Comparison of ENCODE assay signal across 8 cellular contexts in the genomic region with DNA sequence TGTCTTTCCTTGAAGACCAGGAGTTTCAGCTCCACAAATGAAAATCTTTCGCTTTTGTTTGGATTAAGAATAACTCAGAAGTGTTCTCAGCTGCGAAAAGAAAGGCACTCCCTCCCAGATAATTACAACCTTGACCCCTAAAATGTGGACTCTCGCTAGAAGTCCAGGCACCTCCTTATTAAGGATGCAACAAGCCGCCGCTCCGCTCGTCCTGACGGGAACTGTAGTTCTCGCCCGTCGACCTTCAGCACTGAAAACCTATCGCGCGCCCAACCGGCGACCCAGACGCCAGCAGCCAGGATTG. TPM values are rescaled to one million over a fixed set of nuclear protein-coding genes. Genes with fewer than 3 reads are reported as not detected.
A peak's percentile ranks its signal among the peaks of the same experiment; 100 is the strongest.
DNase-seq lines count a peak whose midpoint lies in the region; ATAC-seq and TF ChIP-seq lines count a peak whose summit lies in the region.

No MANE protein-coding gene starts in this region.

- TF ChIP-seq EP300 in sigmoid colon (IDR thresholded peaks at IDR 0.05): no peak

- H3K27me3 Mint-ChIP-seq in activated CD4-positive, alpha-beta T cell treated with anti-CD3 and anti-CD28 coated beads, Interleukin-2, amount 10 ng/mL, durations not matched to agents 24 days and 14 days: no peaks in the 10 kb centered on the region
- H3K27me3 Mint-ChIP-seq in activated CD4-positive, alpha-beta memory T cell treated with anti-CD3 and anti-CD28 coated beads for 36 hours: no peaks in the 10 kb centered on the region

- peak; percentile 97 for DNase-seq in activated CD4-positive, alpha-beta T cell treated with anti-CD3 and anti-CD28 coated beads, Interleukin-2, amount 10 ng/mL, durations not matched to agents 24 days and 14 days
- DNase-seq in activated CD4-positive, alpha-beta T cell treated with anti-CD3 and anti-CD28 coated beads for 1 hour: no peak
- DNase-seq in activated CD4-positive, alpha-beta memory T cell treated with anti-CD3 and anti-CD28 coated beads for 36 hours: no peak
- DNase-seq in right cardiac atrium: no peak
- no peak for DNase-seq in sigmoid colon
- no peak for DNase-seq in H4 (ENCODE audit: low spot score)

- peaks cover 40% of the 10 kb centered on the region for H3K4me1 Mint-ChIP-seq in activated CD4-positive, alpha-beta T cell treated with anti-CD3 and anti-CD28 coated beads, Interleukin-2, amount 10 ng/mL, durations not matched to agents 24 days and 14 days
- H3K4me1 Mint-ChIP-seq in activated CD4-positive, alpha-beta memory T cell treated with anti-CD3 and anti-CD28 coated beads for 36 hours (ENCODE audit: low read depth): peaks cover 44% of the 10 kb centered on the region

- no peaks in the 10 kb centered on the region for H3K27me3 ChIP-seq in right cardiac atrium (ENCODE audit: control insufficient read depth, insufficient read depth)
- no peaks in the 10 kb centered on the region for H3K27me3 ChIP-seq in sigmoid colon

- H3K36me3 ChIP-seq in sigmoid colon: no peaks in the 10 kb centered on the region

- TF ChIP-seq CTCF in sigmoid colon (IDR thresholded peaks at IDR 0.05): no peak

- H3K4me1 ChIP-seq in right cardiac atrium (ENCODE audit: control insufficient read depth, insufficient read depth, low read length): peaks cover 8% of the 10 kb centered on the region
- peaks cover 0 to 59% (median 53%) of the 10 kb centered on the region in 4 donors for H3K4me1 ChIP-seq in sigmoid colon

- H3K27ac Mint-ChIP-seq in activated CD4-positive, alpha-beta T cell treated with anti-CD3 and anti-CD28 coated beads, Interleukin-2, amount 10 ng/mL, durations not matched to agents 24 days and 14 days: peak overlapping the region; percentile 97
- peak overlapping the region; percentile 88 for H3K27ac Mint-ChIP-seq in activated CD4-positive, alpha-beta memory T cell treated with anti-CD3 and anti-CD28 coated beads for 36 hours

- CTCF ChIA-PET in activated CD4-positive, alpha-beta memory T cell treated with anti-CD3 and anti-CD28 coated beads for 36 hours (lab: Charles Lee): interaction anchor here (0.9 to 1.7 kb wide), 3 partner anchors 9 to 106 kb away, joined by 3 to 4 read pairs (median 4); no protein-coding TSS in a partner anchor

- ATAC-seq in right cardiac atrium (no peak), GM21390 (IDR thresholded peaks at IDR 0.05; ENCODE audit: unreplicated experiment) (no peak)
- ATAC-seq in activated CD4-positive, CD25-positive, alpha-beta regulatory T cell treated with anti-CD3 and anti-CD28 coated beads, Interleukin-2, amount 50 U/mL, for 24 hours: no peak

- H3K9me3 ChIP-seq in right cardiac atrium (ENCODE audit: control insufficient read depth, low read length) (no peaks in the 10 kb centered on the region), sigmoid colon (no peaks in the 10 kb centered on the region)

- TF ChIP-seq POLR2A in sigmoid colon (IDR thresholded peaks at IDR 0.05): no peak

- peaks cover 33% of the 10 kb centered on the region for H3K36me3 Mint-ChIP-seq in activated CD4-positive, alpha-beta T cell treated with anti-CD3 and anti-CD28 coated beads, Interleukin-2, amount 10 ng/mL, durations not matched to agents 24 days and 14 days (ENCODE audit: low read depth)
- peaks cover 19% of the 10 kb centered on the region for H3K36me3 Mint-ChIP-seq in activated CD4-positive, alpha-beta memory T cell treated with anti-CD3 and anti-CD28 coated beads for 36 hours

- intact Hi-C loops in activated CD4-positive, alpha-beta T cell treated with anti-CD3 and anti-CD28 coated beads, Interleukin-2, amount 10 ng/mL, durations not matched to agents 24 days and 14 days (cut with micrococcal nuclease): loop anchor here (1.0 to 10.0 kb wide), 6 partner anchors 9 to 580 kb away; a partner anchor contains a TSS
- intact Hi-C loops in activated CD4-positive, alpha-beta memory T cell treated with anti-CD3 and anti-CD28 coated beads for 36 hours (cut with micrococcal nuclease): loop anchor here (1.0 to 10.0 kb wide), 7 partner anchors 8 to 428 kb away; a partner anchor contains a TSS
- intact Hi-C loops in right cardiac atrium (cut with DNase I): loop anchor here in 1 of 4 donors (10.0 kb wide), 1 partner anchor 250 kb away; a partner anchor contains a TSS
- intact Hi-C loops in sigmoid colon (cut with DNase I): loop anchor here (5.0 to 10.0 kb wide), 2 partner anchors 248 to 430 kb away; a partner anchor contains a TSS

- peak overlapping the region; percentile 99 for H3K4me3 Mint-ChIP-seq in activated CD4-positive, alpha-beta T cell treated with anti-CD3 and anti-CD28 coated beads, Interleukin-2, amount 10 ng/mL, durations not matched to agents 24 days and 14 days
- H3K4me3 Mint-ChIP-seq in activated CD4-positive, alpha-beta memory T cell treated with anti-CD3 and anti-CD28 coated beads for 36 hours: peak overlapping the region; percentile 91

- under 1% methylated on average over 17 of the region's 17 CpGs for WGBS in right cardiac atrium
- 0% methylated on average over 17 of the region's 17 CpGs for WGBS in sigmoid colon, 2 donors

- POLR2A ChIA-PET in activated CD4-positive, alpha-beta memory T cell treated with anti-CD3 and anti-CD28 coated beads for 36 hours (lab: Charles Lee): interaction anchor here (0.7 to 1.6 kb wide), 5 partner anchors 14 to 867 kb away, joined by 3 to 8 read pairs (median 6); a partner anchor contains a TSS

- peak overlapping the region; percentile 76 for H3K4me3 ChIP-seq in right cardiac atrium (ENCODE audit: low read length)
- H3K4me3 ChIP-seq in sigmoid colon: peak overlapping the region; percentile 85 to 96 (median 90)

- peak overlapping the region; percentile 73 for H3K27ac ChIP-seq in right cardiac atrium (ENCODE audit: low read length)
- H3K27ac ChIP-seq in sigmoid colon: peak overlapping the region; percentile 99 to 100 (median 100)

- H3K9me3 Mint-ChIP-seq in activated CD4-positive, alpha-beta T cell treated with anti-CD3 and anti-CD28 coated beads, Interleukin-2, amount 10 ng/mL, durations not matched to agents 24 days and 14 days: no peaks in the 10 kb centered on the region
- H3K9me3 Mint-ChIP-seq in activated CD4-positive, alpha-beta memory T cell treated with anti-CD3 and anti-CD28 coated beads for 36 hours: no peaks in the 10 kb centered on the region

RNA-seq across cellular contexts. Expression of a gene that starts 0.6 kb away (rescaled TPM):
- 181 and 188 TPM in 2 replicates for total RNA-seq in activated CD4-positive, alpha-beta T cell treated with anti-CD3 and anti-CD28 coated beads, Interleukin-2, amount 10 ng/mL, durations not matched to agents 24 days and 14 days
- 100 to 1,000 TPM; 170 to 172 TPM for total RNA-seq in activated CD4-positive, alpha-beta memory T cell treated with anti-CD3 and anti-CD28 coated beads for 36 hours
- total RNA-seq in right cardiac atrium (100 to 1,000 TPM; 188 to 204 (median 201) TPM), sigmoid colon (10 to 100 TPM; 46.1 to 48.2 (median 48.2) TPM)
- polyA plus RNA-seq in right cardiac atrium (132 TPM), sigmoid colon (10 to 100 TPM; 60.1 to 90.2 (median 73.1) TPM)
- 57.9 and 77.3 TPM in 2 replicates for total RNA-seq in H4 (2014; rRNA removed; shearing (Covaris generic))

RNA-seq across cellular contexts. Expression of a gene that starts 4.6 kb away (rescaled TPM):
- 65.0 and 72.7 TPM in 2 replicates for total RNA-seq in activated CD4-positive, alpha-beta T cell treated with anti-CD3 and anti-CD28 coated beads, Interleukin-2, amount 10 ng/mL, durations not matched to agents 24 days and 14 days
- total RNA-seq in activated CD4-positive, alpha-beta memory T cell treated with anti-CD3 and anti-CD28 coated beads for 36 hours: 10 to 100 TPM; 68.6 to 72.4 TPM
- total RNA-seq in right cardiac atrium (10 to 100 TPM; 53.7 to 78.6 (median 63.5) TPM), sigmoid colon (10 to 100 TPM; 17.7 to 31.4 (median 27.7) TPM)
- polyA plus RNA-seq in right cardiac atrium (48.5 TPM), sigmoid colon (10 to 100 TPM; 47.4 to 89.5 (median 68.2) TPM)
- total RNA-seq in H4 (2014; rRNA removed; shearing (Covaris generic)): 86.1 and 92.3 TPM in 2 replicates
